8 cellular contexts compared by ENCODE assay signal in the genomic region with DNA sequence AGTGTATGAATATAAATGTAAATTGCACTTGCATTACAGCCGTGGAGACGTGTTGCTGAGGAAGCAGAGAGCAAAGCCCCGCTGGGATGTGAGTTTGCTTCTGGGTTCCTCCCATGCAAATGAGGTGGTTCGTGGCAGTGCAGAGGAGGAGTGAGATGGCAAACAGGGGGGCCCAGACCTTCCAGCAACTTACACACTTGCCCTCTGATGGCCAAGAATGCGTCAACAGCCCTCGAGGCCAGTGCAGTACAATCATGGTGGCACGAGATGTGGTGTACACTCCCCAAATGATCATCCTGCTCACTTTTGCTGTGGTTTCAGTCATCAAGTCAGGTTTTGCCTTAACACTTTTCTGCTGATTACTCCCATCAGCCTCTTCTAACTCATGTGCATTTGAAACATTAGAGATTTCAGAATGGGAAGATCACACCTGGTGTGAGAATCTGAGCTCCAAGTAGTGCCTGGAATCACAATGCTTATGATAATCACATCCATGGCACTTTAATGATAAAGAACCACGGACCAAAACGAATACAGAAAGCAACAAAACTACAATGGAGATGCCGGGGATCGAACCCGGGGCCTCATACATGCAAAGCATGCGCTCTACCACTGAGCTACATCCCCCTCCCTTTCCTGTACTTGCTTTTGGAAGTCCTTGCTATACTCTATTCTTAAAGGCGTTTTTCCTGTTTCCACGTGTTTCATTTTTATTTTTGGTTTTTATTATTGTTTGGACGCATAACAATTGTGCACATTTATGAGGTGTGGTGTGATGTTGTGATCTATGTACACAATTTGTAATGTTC. TPM values are rescaled to one million over a fixed set of nuclear protein-coding genes. Genes with fewer than 3 reads are reported as not detected.
DNase-seq lines count a peak whose midpoint lies in the region; ATAC-seq, FAIRE-seq and TF ChIP-seq lines count a peak whose summit lies in the region.

No MANE protein-coding gene starts in this region.

- intact Hi-C loops in body of pancreas (cut with DNase I): no loop called here
- intact Hi-C loops in kidney (cut with DNase I): no loop called here

- TF ChIP-seq CTCF in body of pancreas (IDR thresholded peaks at IDR 0.05) (peak in 1 of 7 experiments; percentile 2), kidney (IDR thresholded peaks at IDR 0.05; ENCODE audit: borderline replicate concordance, extremely low read depth, insufficient read depth) (no peak)

- no peak for TF ChIP-seq POLR2A in body of pancreas (IDR thresholded peaks at IDR 0.05)

- FAIRE-seq in kidney (lab: Jason Lieb, UNC): no peak

- H3K36me3 ChIP-seq in SJSA1 (no peaks in the 10 kb centered on the region), body of pancreas (replicated peaks in 1 of 2; ENCODE audit: insufficient read depth in 1 of 2, low read depth in 2 of 2) (no peaks in the 10 kb centered on the region), kidney (ENCODE audit: control insufficient read depth in 1 of 2, insufficient read depth in 2 of 2, low read length in 2 of 2) (no peaks in the 10 kb centered on the region)

- H3K27ac ChIP-seq in SJSA1: no peak overlapping the region
- peak overlapping the region; percentile 4 to 96 (median 48) for H3K27ac ChIP-seq in body of pancreas
- H3K27ac ChIP-seq in kidney (ENCODE audit: low read depth in 2 of 2, low read length in 2 of 2): peak overlapping the region; percentile 19 to 52

- DNase-seq in SJSA1 (ENCODE audit: low read depth in 1 of 2, low spot score in 2 of 2) (peak; percentile 67 to 78), body of pancreas (peak; percentile 67 to 76 (median 71)), kidney (no peak), hippocampal formation (lab: John Stamatoyannopoulos, UW) (no peak), DMS114 treated with DMSO at 0.1 percent for 48 hours (lab: John Stamatoyannopoulos, UW; ENCODE audit: unreplicated experiment) (no peak)
- DNase-seq in stimulated activated CD4-positive, alpha-beta T cell treated with anti-CD3 and anti-CD28 coated beads, Interleukin-4, amount 100 ng/mL, for 4 hours: peak; percentile 69 to 72

- peak overlapping the region; percentile 17 for H3K4me3 ChIP-seq in SJSA1
- no peak overlapping the region for H3K4me3 ChIP-seq in body of pancreas
- peak overlapping the region; percentile 47 to 50 for H3K4me3 ChIP-seq in kidney (ENCODE audit: low read length in 2 of 2)

- H3K9ac ChIP-seq in kidney (ENCODE audit: low read length in 2 of 2): peak overlapping the region; percentile 38 to 68

- H3K27me3 ChIP-seq in SJSA1 (replicated peaks) (no peaks in the 10 kb centered on the region), body of pancreas (no peaks in the 10 kb centered on the region)

- WGBS in body of pancreas, 2 donors: 15 to 22% methylated on average over 16 of the region's 16 CpGs

- H3K4me1 ChIP-seq in SJSA1 (replicated peaks): peaks cover 49% of the 10 kb centered on the region
- peaks cover 31% of the 10 kb centered on the region for H3K4me1 ChIP-seq in body of pancreas
- peaks cover 16 to 17% of the 10 kb centered on the region in 2 donors for H3K4me1 ChIP-seq in kidney (ENCODE audit: control insufficient read depth in 1 of 2, insufficient read depth in 1 of 2, low read depth in 1 of 2, low read length in 2 of 2)

- H3K9me3 ChIP-seq in SJSA1 (replicated peaks): no peaks in the 10 kb centered on the region
- no peaks in the 10 kb centered on the region for H3K9me3 ChIP-seq in body of pancreas
- H3K9me3 ChIP-seq in kidney (ENCODE audit: control insufficient read depth in 1 of 2, low read length in 2 of 2): no peaks in the 10 kb centered on the region

- ATAC-seq in GM18511 (IDR thresholded peaks at IDR 0.05; ENCODE audit: unreplicated experiment) (peak; percentile 53), HG02884 (IDR thresholded peaks at IDR 0.05; ENCODE audit: unreplicated experiment) (peak; percentile 42), body of pancreas (no peak)

RNA-seq across cellular contexts. Expression of a gene that starts 7.0 kb away (rescaled TPM):
- total RNA-seq in SJSA1 (2014; rRNA removed; shearing (Covaris generic)): 966 and 1,026 TPM in 2 replicates
- total RNA-seq in body of pancreas: 100 to 1,000 TPM; 637 to 675 TPM
- total RNA-seq in kidney: 1,132 TPM
- polyA plus RNA-seq in kidney (ENCODE audit: insufficient read depth, low read depth, low replicate concordance): 952 TPM

RNA-seq across cellular contexts. Expression of a gene that starts 57.7 kb away (rescaled TPM):
- 12.4 and 15.7 TPM in 2 replicates for total RNA-seq in SJSA1 (2014; rRNA removed; shearing (Covaris generic))
- total RNA-seq in body of pancreas: 10 to 100 TPM; 16.5 to 18.9 TPM
- total RNA-seq in kidney: 13.2 TPM
- 12.3 TPM for polyA plus RNA-seq in kidney (ENCODE audit: insufficient read depth, low read depth, low replicate concordance)

Comparison
In these comparisons a context has a peak if more than half of its experiments do, and no peak if none do; other contexts are left out.
1. DNase-seq: peak in SJSA1 (2 of 2), body of pancreas (4 of 4) and stimulated activated CD4-positive, alpha-beta T cell treated with anti-CD3 and anti-CD28 coated beads, Interleukin-4, amount 100 ng/mL, for 4 hours (2 of 2); none in kidney (single experiment), hippocampal formation (0 of 2) and DMS114 treated with DMSO at 0.1 percent for 48 hours (single experiment).
2. H3K4me3 ChIP-seq: peak in SJSA1 (single experiment) and kidney (2 of 2); none in body of pancreas (0 of 2).